In the genomic region with DNA sequence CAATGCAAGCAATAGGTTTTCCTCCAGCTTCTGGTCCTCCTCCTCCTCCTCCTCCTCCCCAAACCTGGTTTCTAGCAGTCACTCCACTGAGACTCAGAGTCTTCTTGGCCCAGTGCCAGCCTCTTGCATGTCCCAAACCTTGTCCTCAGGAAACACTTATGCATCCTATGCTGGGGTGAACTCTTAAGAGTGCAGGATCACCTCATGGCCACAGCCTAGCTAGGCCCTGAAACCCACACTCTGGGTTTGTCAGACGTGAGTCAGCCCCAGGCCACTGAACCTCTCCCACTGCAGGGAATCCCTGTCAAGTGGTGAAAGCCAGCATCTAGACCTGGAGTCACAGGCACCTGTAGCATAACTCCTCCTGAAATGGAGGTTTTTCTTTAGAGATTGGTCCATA, we compare ENCODE assay signal across 16 cellular contexts. TPM values are rescaled to one million over a fixed set of nuclear protein-coding genes. Genes with fewer than 3 reads are reported as not detected.
"Had no signal": no experiment of that assay in that cellular context is flagged by ENCODE, and none has a peak within 500 bp of the region (broad histone marks: within the 10 kb centered on the region; RNA-seq: fewer than 3 reads in every experiment).

No MANE protein-coding gene starts in this region.

RNA-seq across cellular contexts. Expression of a gene that starts 42.1 kb away (rescaled TPM):
- total RNA-seq: activated naive CD4-positive, alpha-beta T cell treated with anti-CD3 and anti-CD28 coated beads for 36 hours; activated naive CD8-positive, alpha-beta T cell treated with anti-CD3 and anti-CD28 coated beads, Interleukin-2, amount 10 ng/mL, durations not matched to agents 7 days and 5 days; astrocyte; chondrocyte; fibroblast of lung; fibroblast of villous mesenchyme; heart left ventricle; lower leg skin; naive thymus-derived CD4-positive, alpha-beta T cell; progenitor cell of endocrine pancreas; sciatic nerve; subcutaneous adipose tissue; thoracic aorta had no signal
- polyA plus RNA-seq: esophagus; fibroblast of lung; heart left ventricle; immature natural killer cell; naive thymus-derived CD4-positive, alpha-beta T cell; neural cell had no signal
